Comparison of ENCODE assay signal across 17 cellular contexts in the genomic region with DNA sequence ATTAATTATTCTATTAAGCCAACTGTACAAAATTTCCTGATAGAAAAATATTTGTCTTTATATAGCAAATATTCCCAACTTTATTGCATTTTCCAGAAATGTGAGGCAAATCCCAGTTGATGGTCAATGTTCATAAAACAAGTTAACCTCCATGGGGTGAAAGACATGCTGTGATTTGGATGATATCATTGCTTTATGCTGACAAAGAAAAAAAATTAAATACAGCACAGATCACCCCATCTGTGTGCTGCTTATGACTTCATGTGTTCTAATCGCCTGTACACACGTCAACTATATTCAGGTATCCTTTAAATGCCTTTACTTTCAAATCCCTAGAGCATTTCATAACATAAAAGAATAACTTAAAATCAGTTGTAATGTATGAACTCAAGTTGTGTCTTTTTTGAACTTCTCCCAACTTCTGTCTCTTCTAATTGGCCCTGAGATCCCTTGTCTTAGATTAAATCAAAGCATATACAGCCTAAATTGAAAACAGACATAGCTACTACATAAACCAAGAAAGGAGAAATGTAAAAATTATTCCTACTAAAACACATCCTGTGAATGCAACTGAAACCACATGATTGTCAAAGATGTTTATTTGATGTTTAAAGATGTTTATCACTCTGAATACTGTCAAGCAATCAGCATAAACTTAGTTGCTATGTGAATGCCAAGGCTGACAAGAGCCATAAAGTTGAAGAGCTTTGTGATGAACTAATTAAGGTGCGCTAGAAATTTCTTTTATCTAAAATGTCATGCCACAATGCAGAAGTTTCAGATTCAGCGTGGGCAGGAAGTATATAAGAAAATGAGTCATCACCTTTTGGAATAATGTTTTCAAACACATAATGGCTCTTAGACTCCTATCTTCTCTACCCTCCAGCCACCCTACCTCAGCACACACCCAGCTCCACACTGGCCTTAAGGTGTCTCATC.
DNase-seq lines count a peak whose midpoint lies in the region; ATAC-seq, FAIRE-seq and TF ChIP-seq lines count a peak whose summit lies in the region.
"Had no signal": no experiment of that assay in that cellular context is flagged by ENCODE, and none has a peak within 500 bp of the region (broad histone marks: within the 10 kb centered on the region; RNA-seq: fewer than 3 reads in every experiment).

No MANE protein-coding gene starts in this region.

- RAD21 ChIA-PET in HCT116 (lab: Charles Lee; ENCODE audit: low non-redundant PET in 1 of 2, low total read pairs in 2 of 2, uncharacterized antibody in 2 of 2, unreplicated experiment in 2 of 2) = no interaction called here

- H3K79me2 ChIP-seq in HCT116 (ENCODE audit: insufficient read depth, low read length) (no peaks in the 10 kb centered on the region), keratinocyte (ENCODE audit: control insufficient read depth, insufficient read depth, low read length) (no peaks in the 10 kb centered on the region)

- H3K4me3 Mint-ChIP-seq in CD14-positive monocyte = no peak overlapping the region
- H3K4me3 Mint-ChIP-seq: B cell, endodermal cell had no signal

- CTCF ChIA-PET in HCT116 (lab: Charles Lee) = no interaction called here

- no TSS peak for BruUV-seq in HCT116 (replicated peaks; lab: Mats Ljungman, UMichigan)

- no peaks in the 10 kb centered on the region for H3K36me3 Mint-ChIP-seq in CD14-positive monocyte

- in situ Hi-C loops in GM13977 (cut with MboI; ENCODE audit: low pct_unique_long_range_greater_than_20kb, low sequenced_read_pairs, unreplicated experiment) = no loop called here

- dilution Hi-C loops in keratinocyte (cut with MboI; ENCODE audit: extremely low pct_ligation_motif_present, low sequenced_read_pairs) = no loop called here

- no peak for ATAC-seq in HCT116

- H3K9me3 ChIP-seq in HCT116 (ENCODE audit: control insufficient read depth in 1 of 2, insufficient read depth in 1 of 2, low read depth in 1 of 2, low read length in 2 of 2) (no peaks in the 10 kb centered on the region), keratinocyte (ENCODE audit: control insufficient read depth, low read depth, low read length) (no peaks in the 10 kb centered on the region)

- H3K27me3 ChIP-seq in HCT116 (ENCODE audit: insufficient read depth, low read length) = no peaks in the 10 kb centered on the region
- H3K27me3 ChIP-seq in keratinocyte (ENCODE audit: control insufficient read depth, extremely low read depth, insufficient read depth, low read length) = no peaks in the 10 kb centered on the region
- H3K27me3 ChIP-seq: brain microvascular endothelial cell had no signal

- DNase-seq in AG09319 (ENCODE audit: extremely low read depth, low read depth) (peak; percentile 54), HCT116 (ENCODE audit: low read depth, low spot score) (no peak), SW480 (ENCODE audit: low spot score) (peak; percentile 10), keratinocyte (ENCODE audit: low read depth, low spot score) (no peak), CD14-positive monocyte (ENCODE audit: low spot score) (no peak), NCI-H345 (lab: John Stamatoyannopoulos, UW) (no peak), GM13977 (ENCODE audit: low spot score) (no peak)
- DNase-seq in activated T-cell treated with anti-CD3 and anti-CD28 coated beads, Interleukin-2, amount 50 U/mL, for 1 hour = no peak
- DNase-seq: activated effector memory CD4-positive, alpha-beta T cell treated with anti-CD3 and anti-CD28 coated beads, Interleukin-2, amount 50 U/mL, for 16 hours; brain microvascular endothelial cell; DMS79 treated with DMSO at 0.1 percent for 48 hours; endodermal cell; NCI-H1048; posterior cingulate gyrus had no signal

- TF ChIP-seq RAD21 in HCT116 (IDR thresholded peaks at IDR 0.05; ENCODE audit: low read depth) = no peak

- no peak overlapping the region for H3K27ac Mint-ChIP-seq in CD14-positive monocyte
- H3K27ac Mint-ChIP-seq: B cell, endodermal cell had no signal

- no peaks in the 10 kb centered on the region for H3K4me1 Mint-ChIP-seq in CD14-positive monocyte
- H3K4me1 Mint-ChIP-seq: B cell had no signal

- H3K9me1 ChIP-seq in keratinocyte (ENCODE audit: control insufficient read depth, extremely low read depth, insufficient read depth, low read length) = no peaks in the 10 kb centered on the region

- peaks cover 0 to 7% (median 2%) of the 10 kb centered on the region in 7 donors for H3K9me3 Mint-ChIP-seq in CD14-positive monocyte
- H3K9me3 Mint-ChIP-seq: endodermal cell had no signal

- H3K27ac ChIP-seq in HCT116 (ENCODE audit: low read depth, low read length) (no peak overlapping the region), keratinocyte (ENCODE audit: control insufficient read depth, insufficient read depth, low read length) (no peak overlapping the region)
- H3K27ac ChIP-seq: brain microvascular endothelial cell, VCaP had no signal

- H3K27me3 Mint-ChIP-seq in CD14-positive monocyte (ENCODE audit: low read depth in 3 of 3) = peaks cover 0 to 4% (median 1%) of the 10 kb centered on the region in 3 donors

- POLR2A ChIA-PET in HCT116 (lab: Charles Lee) = no interaction called here

- H3K4me3 ChIP-seq in HCT116 (replicated peaks in 1 of 2; ENCODE audit: low read depth in 1 of 2, low read length in 2 of 2) = no peak overlapping the region
- no peak overlapping the region for H3K4me3 ChIP-seq in keratinocyte (ENCODE audit: control insufficient read depth in 2 of 3, extremely low read depth in 1 of 3, insufficient read depth in 2 of 3, low read depth in 1 of 3, low read length in 3 of 3)

- H3K4me2 ChIP-seq in HCT116 (ENCODE audit: low read length) (peak overlapping the region; percentile 14; the same call in 1 of the 2 replicates), keratinocyte (ENCODE audit: control insufficient read depth, extremely low read depth, insufficient read depth, low read depth, low read length) (no peak overlapping the region)

- H3K9me2 ChIP-seq in HCT116 (ENCODE audit: insufficient read depth) = 0 out of 2 replicates have a peak, but pooled peaks cover under 1% of the 10 kb centered on the region

- FAIRE-seq in keratinocyte (lab: Jason Lieb, UNC) = no peak
- FAIRE-seq: islet of Langerhans had no signal

- H4K20me1 ChIP-seq in HCT116 (ENCODE audit: insufficient read depth) = no peaks in the 10 kb centered on the region
- no peaks in the 10 kb centered on the region for H4K20me1 ChIP-seq in keratinocyte (ENCODE audit: control insufficient read depth, extremely low read depth, insufficient read depth, low read length)

- no peaks in the 10 kb centered on the region for H3K36me3 ChIP-seq in HCT116 (ENCODE audit: control insufficient read depth in 1 of 2, insufficient read depth in 2 of 2, low read length in 2 of 2)
- H3K36me3 ChIP-seq in keratinocyte (ENCODE audit: control insufficient read depth in 2 of 2, extremely low read depth in 1 of 2, insufficient read depth in 2 of 2, low read length in 2 of 2) = no peaks in the 10 kb centered on the region
- H3K36me3 ChIP-seq: brain microvascular endothelial cell had no signal

- TF ChIP-seq CTCF in AG09319 (IDR thresholded peaks at IDR 0.05; ENCODE audit: low read depth, low read length) (no peak), HCT116 (IDR thresholded peaks at IDR 0.05 in 2 of 3, conservative IDR thresholded peaks at IDR 0.05 in 1 of 3; ENCODE audit: borderline replicate concordance in 1 of 3, insufficient read depth in 1 of 3, low read depth in 2 of 3, low read length in 2 of 3) (no peak), keratinocyte (optimal IDR thresholded peaks at IDR 0.05 in 1 of 3, IDR thresholded peaks at IDR 0.05 in 1 of 3, conservative IDR thresholded peaks at IDR 0.05 in 1 of 3; ENCODE audit: extremely low read depth in 1 of 3, insufficient read depth in 2 of 3, low read length in 3 of 3) (no peak), CD14-positive monocyte (IDR thresholded peaks at IDR 0.05) (no peak), GM13977 (IDR thresholded peaks at IDR 0.05; ENCODE audit: extremely low read depth, insufficient read depth, missing control alignments) (no peak)

- intact Hi-C loops in HCT116 (cut with micrococcal nuclease) (no loop called here), CD14-positive monocyte (cut with micrococcal nuclease) (no loop called here)

- no peak for TF ChIP-seq POLR2A in HCT116 (IDR thresholded peaks at IDR 0.05; ENCODE audit: borderline replicate concordance, extremely low read depth, insufficient read depth, insufficient read length)

- peaks cover 2 to 12% of the 10 kb centered on the region in 2 experiments; a peak in 3 of 4 replicates for H3K4me1 ChIP-seq in HCT116 (ENCODE audit: control insufficient read depth in 1 of 2, insufficient read depth in 2 of 2, low read length in 2 of 2)
- peaks cover 9% of the 10 kb centered on the region for H3K4me1 ChIP-seq in keratinocyte (ENCODE audit: control insufficient read depth, extremely low read depth, insufficient read depth, low read length)

- H2AFZ ChIP-seq in HCT116 (ENCODE audit: low read depth, low read length, poor library complexity, severe bottlenecking) (peak overlapping the region; percentile 71), keratinocyte (ENCODE audit: control insufficient read depth, low read length) (peak overlapping the region; percentile 22)

- H3K9ac ChIP-seq in HCT116 (ENCODE audit: low read length) (no peak overlapping the region), keratinocyte (ENCODE audit: control insufficient read depth, extremely low read depth, insufficient read depth, low read length) (no peak overlapping the region)

TF ChIP-seq in HCT116, 20 proteins besides CTCF, POLR2A, EP300 and RAD21:
- TF ChIP-seq JUND (IDR thresholded peaks at IDR 0.05) (0 out of 2 replicates have a peak, but pooled peaks have one; percentile 7), TCF7L2 (IDR thresholded peaks at IDR 0.05; ENCODE audit: borderline replicate concordance, extremely low read depth, insufficient read depth, insufficient read length) (no peak)

Comparison
In these comparisons a context has a peak if more than half of its experiments do, and no peak if none do; other contexts are left out.
1. DNase-seq: peak in AG09319 (single experiment) and SW480 (single experiment); none in HCT116 (single experiment), keratinocyte (single experiment), CD14-positive monocyte (single experiment), NCI-H345 (single experiment), GM13977 (single experiment) and activated T-cell treated with anti-CD3 and anti-CD28 coated beads, Interleukin-2, amount 50 U/mL, for 1 hour (single experiment).